In genomic region chr3:29286841-29287240, GRCh38 we compare ENCODE assay signal across 16 cellular contexts. TPM values are rescaled to one million over a fixed set of nuclear protein-coding genes. Genes with fewer than 3 reads are reported as not detected.
DNase-seq lines count a peak whose midpoint lies in the region; ATAC-seq and TF ChIP-seq lines count a peak whose summit lies in the region.
"Had no signal": no experiment of that assay in that cellular context is flagged by ENCODE, and none has a peak within 500 bp of the region (broad histone marks: within the 10 kb centered on the region; RNA-seq: fewer than 3 reads in every experiment).

No MANE protein-coding gene starts in this region.

- H3K4me1 Mint-ChIP-seq in type B pancreatic cell (ENCODE audit: unreplicated experiment) = peaks cover 56% of the 10 kb centered on the region

- H3K27ac Mint-ChIP-seq in type B pancreatic cell = no peak overlapping the region
- H3K27ac Mint-ChIP-seq: activated T-cell treated with anti-CD3 and anti-CD28 coated beads, Interleukin-2, amount 50 U/mL, for 24 hours had no signal

- TF ChIP-seq CTCF in heart right ventricle (IDR thresholded peaks at IDR 0.05) (no peak), cardiac fibroblast (IDR thresholded peaks at IDR 0.05; ENCODE audit: low read depth, low read length) (no peak), lower lobe of right lung (IDR thresholded peaks at IDR 0.05) (no peak), type B pancreatic cell (conservative IDR thresholded peaks at IDR 0.05) (no peak)

- 37 to 47% methylated on average over 5 of the region's 5 CpGs for WGBS in heart right ventricle, 2 donors

- intact Hi-C loops in heart right ventricle (cut with DNase I) = loop anchor here in 8 of 10 donors (5.0 to 10.0 kb wide), 9 partner anchors 35 to 478 kb away; no protein-coding TSS in a partner anchor
- intact Hi-C loops in Right ventricle myocardium inferior (cut with DNase I) = no loop called here
- intact Hi-C loops in lower lobe of right lung (cut with DNase I) = loop anchor here (10.0 kb wide), 1 partner anchor 48 kb away; no protein-coding TSS in a partner anchor

- H3K9me3 Mint-ChIP-seq in type B pancreatic cell = peaks cover 8% of the 10 kb centered on the region
- H3K9me3 Mint-ChIP-seq: activated T-cell treated with anti-CD3 and anti-CD28 coated beads, Interleukin-2, amount 50 U/mL, for 24 hours had no signal

- peak overlapping the region; percentile 50 for H3K4me3 Mint-ChIP-seq in type B pancreatic cell
- H3K4me3 Mint-ChIP-seq: activated T-cell treated with anti-CD3 and anti-CD28 coated beads, Interleukin-2, amount 50 U/mL, for 24 hours had no signal

- ATAC-seq in heart right ventricle (peak in 1 of 8 donors; percentile 31), Right ventricle myocardium inferior (no peak), lower lobe of right lung (no peak), GM18505 (IDR thresholded peaks at IDR 0.05; ENCODE audit: unreplicated experiment) (no peak)
- ATAC-seq: right lobe of liver had no signal

- peaks cover 3% of the 10 kb centered on the region for H3K36me3 Mint-ChIP-seq in type B pancreatic cell

- DNase-seq in heart right ventricle = no peak
- DNase-seq in Right ventricle myocardium inferior (ENCODE audit: missing footprints) = no peak
- peak; percentile 61 to 70 for DNase-seq in cardiac fibroblast (ENCODE audit: low read depth in 2 of 2)
- no peak for DNase-seq in lower lobe of right lung
- no peak for DNase-seq in type B pancreatic cell (ENCODE audit: extremely low spot score, unreplicated experiment)
- no peak for DNase-seq in activated T-cell treated with anti-CD3 and anti-CD28 coated beads for 4 hours
- DNase-seq in NCI-H69 (lab: John Stamatoyannopoulos, UW) = no peak
- DNase-seq: activated T-cell treated with anti-CD3 and anti-CD28 coated beads, Interleukin-2, amount 50 U/mL, for 24 hours; GDM1; H7; head of caudate nucleus; NCI-H2227 treated with DMSO at 0.1 percent for 48 hours; right lobe of liver; RPMI8226; WERI-Rb-1 had no signal

- H3K27me3 ChIP-seq in heart right ventricle = no peaks in the 10 kb centered on the region
- no peaks in the 10 kb centered on the region for H3K27me3 ChIP-seq in lower lobe of right lung (ENCODE audit: low read depth)

- H3K9me3 ChIP-seq in heart right ventricle (no peaks in the 10 kb centered on the region), lower lobe of right lung (no peaks in the 10 kb centered on the region)
- H3K9me3 ChIP-seq: right lobe of liver had no signal

- TF ChIP-seq POLR2A in GM18505 (IDR thresholded peaks at IDR 0.05; ENCODE audit: borderline replicate concordance, extremely low read depth, insufficient read depth, insufficient read length) = no peak

- H3K27ac ChIP-seq in heart right ventricle (peak overlapping the region in 9 of 10 donors; percentile 9 to 96 (median 69)), lower lobe of right lung (no peak overlapping the region)
- H3K27ac ChIP-seq: WERI-Rb-1 had no signal

- H3K36me3 ChIP-seq in heart right ventricle (peaks cover 0 to 4% (median 0%) of the 10 kb centered on the region in 9 donors), lower lobe of right lung (no peaks in the 10 kb centered on the region)
- H3K36me3 ChIP-seq: right lobe of liver, WERI-Rb-1 had no signal

- H3K4me1 ChIP-seq in heart right ventricle = peaks cover 0 to 67% (median 52%) of the 10 kb centered on the region in 9 donors
- H3K4me1 ChIP-seq in lower lobe of right lung = peaks cover 14% of the 10 kb centered on the region

- peak overlapping the region in 8 of 10 donors; percentile 0 to 69 (median 43) for H3K4me3 ChIP-seq in heart right ventricle
- H3K4me3 ChIP-seq in cardiac fibroblast (replicated peaks in 1 of 2; ENCODE audit: low read depth in 2 of 2, low read length in 2 of 2) = peak overlapping the region in 1 of 2 donors; percentile 13
- H3K4me3 ChIP-seq in lower lobe of right lung = peak overlapping the region; percentile 39
- H3K4me3 ChIP-seq: right lobe of liver had no signal

- peaks cover 7% of the 10 kb centered on the region for H3K27me3 Mint-ChIP-seq in type B pancreatic cell

RNA-seq across cellular contexts. Expression of gene RBMS3, which starts 6.0 kb away (rescaled TPM):
- total RNA-seq in heart right ventricle = 10 to 100 TPM; 22.0 to 41.1 (median 28.6) TPM
- 1 to 10 TPM; 3.2 to 8.1 TPM for polyA plus RNA-seq in heart right ventricle
- total RNA-seq in Right ventricle myocardium inferior = 32.7 TPM
- 58.5 TPM for total RNA-seq in lower lobe of right lung
- 7.9 and 36.6 TPM in 2 replicates for total RNA-seq in type B pancreatic cell (ENCODE audit: low replicate concordance)

Comparison
In these comparisons a context has a peak if more than half of its experiments do, and no peak if none do; other contexts are left out.
1. DNase-seq: peak in cardiac fibroblast (2 of 2); none in heart right ventricle (0 of 2), Right ventricle myocardium inferior (single experiment), lower lobe of right lung (single experiment), type B pancreatic cell (single experiment), activated T-cell treated with anti-CD3 and anti-CD28 coated beads for 4 hours (single experiment) and NCI-H69 (single experiment).